Comparison of ENCODE assay signal across 17 cellular contexts in genomic region chr14:73325630-73326299, GRCh38.
A peak's percentile ranks its signal among the peaks of the same experiment; 100 is the strongest.
DNase-seq lines count a peak whose midpoint lies in the region; ATAC-seq and TF ChIP-seq lines count a peak whose summit lies in the region.
"Had no signal": no experiment of that assay in that cellular context is flagged by ENCODE, and none has a peak within 500 bp of the region (broad histone marks: within the 10 kb centered on the region; RNA-seq: fewer than 3 reads in every experiment).

No MANE protein-coding gene starts in this region.

- no peak overlapping the region for H3K27ac Mint-ChIP-seq in activated naive CD4-positive, alpha-beta T cell treated with anti-CD3 and anti-CD28 coated beads for 36 hours
- H3K27ac Mint-ChIP-seq in central memory CD8-positive, alpha-beta T cell (ENCODE audit: low read depth): peak overlapping the region; percentile 19
- peak overlapping the region; percentile 50 to 60 for H3K27ac Mint-ChIP-seq in natural killer cell treated with Interleukin-12 subunit alpha and Interleukin-12 subunit beta and Interleukin-15 and Interleukin-18, amount 100 ng/mL, for 72 hours

- H3K27me3 ChIP-seq in Loucy (ENCODE audit: insufficient read depth, low read length, poor library complexity, severe bottlenecking): no peaks in the 10 kb centered on the region
- H3K27me3 ChIP-seq: right lobe of liver, stomach had no signal

- peak overlapping the region; percentile 89 for H3K4me2 ChIP-seq in Loucy (ENCODE audit: low read depth, low read length, poor library complexity, severe bottlenecking)

- DNase-seq in activated naive CD4-positive, alpha-beta T cell treated with anti-CD3 and anti-CD28 coated beads for 36 hours: peak; percentile 13
- DNase-seq in activated naive CD4-positive, alpha-beta T cell treated with anti-CD3 and anti-CD28 coated beads, Interleukin-2, amount 50 U/mL, for 16 hours: no peak
- no peak for DNase-seq in central memory CD8-positive, alpha-beta T cell (ENCODE audit: low spot score in 2 of 2)
- DNase-seq in natural killer cell treated with Interleukin-12 subunit alpha and Interleukin-12 subunit beta and Interleukin-15 and Interleukin-18, amount 100 ng/mL, for 72 hours (ENCODE audit: low spot score): no peak
- DNase-seq in lower leg skin (ENCODE audit: low spot score in 2 of 2): no peak
- no peak for DNase-seq in NCI-H2029 (lab: John Stamatoyannopoulos, UW)
- no peak for DNase-seq in activated gamma-delta T cell treated with Interleukin-2 at 50 U/mL for 16 hours
- DNase-seq: anterior cingulate cortex, NCI-H187, NCI-H446 treated with DMSO at 0.1 percent for 48 hours, right lobe of liver, stomach had no signal

- H2AFZ ChIP-seq in Loucy (ENCODE audit: low read length): peak overlapping the region; percentile 94

- H3K9me3 ChIP-seq in Loucy (ENCODE audit: insufficient read depth, low read depth, low read length): no peaks in the 10 kb centered on the region
- H3K9me3 ChIP-seq: right lobe of liver, stomach had no signal

- no peaks in the 10 kb centered on the region for H3K9me2 ChIP-seq in Loucy (replicated peaks; ENCODE audit: low read depth, low read length)

- intact Hi-C loops in activated naive CD4-positive, alpha-beta T cell treated with anti-CD3 and anti-CD28 coated beads for 36 hours (cut with micrococcal nuclease): no loop called here
- intact Hi-C loops in lower leg skin (cut with DNase I; ENCODE audit: low total_unique reads): no loop called here

- WGBS in lower leg skin, 2 donors: 89 to 97% methylated on average over 1 of the region's 1 CpG

- H3K79me2 ChIP-seq in Loucy (ENCODE audit: insufficient read depth, low read length): peaks cover 24% of the 10 kb centered on the region

- no peaks in the 10 kb centered on the region for H3K36me3 Mint-ChIP-seq in activated naive CD4-positive, alpha-beta T cell treated with anti-CD3 and anti-CD28 coated beads for 36 hours (ENCODE audit: low read depth)
- peaks cover 5% of the 10 kb centered on the region for H3K36me3 Mint-ChIP-seq in central memory CD8-positive, alpha-beta T cell (ENCODE audit: insufficient read depth)
- H3K36me3 Mint-ChIP-seq in natural killer cell treated with Interleukin-12 subunit alpha and Interleukin-12 subunit beta and Interleukin-15 and Interleukin-18, amount 100 ng/mL, for 72 hours: no peaks in the 10 kb centered on the region

- TF ChIP-seq POLR2A in lower leg skin (IDR thresholded peaks at IDR 0.05): no peak

- H3K4me3 Mint-ChIP-seq in activated naive CD4-positive, alpha-beta T cell treated with anti-CD3 and anti-CD28 coated beads for 36 hours: no peak overlapping the region
- no peak overlapping the region for H3K4me3 Mint-ChIP-seq in central memory CD8-positive, alpha-beta T cell
- no peak overlapping the region for H3K4me3 Mint-ChIP-seq in natural killer cell treated with Interleukin-12 subunit alpha and Interleukin-12 subunit beta and Interleukin-15 and Interleukin-18, amount 100 ng/mL, for 72 hours

- no peaks in the 10 kb centered on the region; the same call in 1 of the 2 replicates for H3K36me3 ChIP-seq in Loucy (ENCODE audit: insufficient read depth, low read length)

- H3F3A ChIP-seq in Loucy (ENCODE audit: low read depth): 0 out of 2 replicates have a peak, but pooled peaks cover 2% of the 10 kb centered on the region

- H3K27me3 Mint-ChIP-seq in activated naive CD4-positive, alpha-beta T cell treated with anti-CD3 and anti-CD28 coated beads for 36 hours (ENCODE audit: low read depth): no peaks in the 10 kb centered on the region
- H3K27me3 Mint-ChIP-seq in central memory CD8-positive, alpha-beta T cell: no peaks in the 10 kb centered on the region
- H3K27me3 Mint-ChIP-seq in natural killer cell treated with Interleukin-12 subunit alpha and Interleukin-12 subunit beta and Interleukin-15 and Interleukin-18, amount 100 ng/mL, for 72 hours: no peaks in the 10 kb centered on the region

- H3K4me3 ChIP-seq in Loucy (ENCODE audit: low read length, poor library complexity, severe bottlenecking) (peak overlapping the region; percentile 71), lower leg skin (ENCODE audit: low read depth, poor library complexity, severe bottlenecking) (no peak overlapping the region)
- H3K4me3 ChIP-seq: right lobe of liver, stomach had no signal

- no peaks in the 10 kb centered on the region for H4K20me1 ChIP-seq in Loucy (ENCODE audit: insufficient read depth, low read length, poor library complexity, severe bottlenecking)

- peaks cover 46% of the 10 kb centered on the region for H3K4me1 ChIP-seq in Loucy (ENCODE audit: insufficient read depth, low read length, poor library complexity, severe bottlenecking)

- H3K9ac ChIP-seq in Loucy (ENCODE audit: low read depth, low read length, poor library complexity, severe bottlenecking): peak overlapping the region; percentile 57

- TF ChIP-seq CTCF in Loucy (conservative IDR thresholded peaks at IDR 0.05; ENCODE audit: low read length) (no peak), lower leg skin (IDR thresholded peaks at IDR 0.05) (no peak)

- peak; percentile 70 for ATAC-seq in central memory CD8-positive, alpha-beta T cell (replicated peaks; ENCODE audit: extremely low read depth, poor library complexity, severe bottlenecking)
- no peak for ATAC-seq in natural killer cell treated with Interleukin-12 subunit alpha and Interleukin-12 subunit beta and Interleukin-15 and Interleukin-18, amount 100 ng/mL, for 72 hours
- ATAC-seq: activated CD4-positive, CD25-positive, alpha-beta regulatory T cell treated with anti-CD3 and anti-CD28 coated beads, Interleukin-2, amount 50 U/mL, for 24 hours; HCT116; left lobe of liver; right lobe of liver; Right ventricle myocardium inferior had no signal

- H3K4me1 Mint-ChIP-seq in activated naive CD4-positive, alpha-beta T cell treated with anti-CD3 and anti-CD28 coated beads for 36 hours (ENCODE audit: low read depth): peaks cover 39% of the 10 kb centered on the region
- H3K4me1 Mint-ChIP-seq in central memory CD8-positive, alpha-beta T cell: peaks cover 22% of the 10 kb centered on the region
- H3K4me1 Mint-ChIP-seq in natural killer cell treated with Interleukin-12 subunit alpha and Interleukin-12 subunit beta and Interleukin-15 and Interleukin-18, amount 100 ng/mL, for 72 hours (ENCODE audit: low read depth in 2 of 2): peaks cover 14 to 24% of the 10 kb centered on the region in 2 donors

- CTCF ChIA-PET in activated naive CD4-positive, alpha-beta T cell treated with anti-CD3 and anti-CD28 coated beads for 36 hours (lab: Charles Lee): no interaction called here

- no peaks in the 10 kb centered on the region for H3K9me3 Mint-ChIP-seq in activated naive CD4-positive, alpha-beta T cell treated with anti-CD3 and anti-CD28 coated beads for 36 hours
- H3K9me3 Mint-ChIP-seq in central memory CD8-positive, alpha-beta T cell: no peaks in the 10 kb centered on the region
- H3K9me3 Mint-ChIP-seq in natural killer cell treated with Interleukin-12 subunit alpha and Interleukin-12 subunit beta and Interleukin-15 and Interleukin-18, amount 100 ng/mL, for 72 hours: no peaks in the 10 kb centered on the region
